ENCODE assay signal across 15 cellular contexts in genomic region chr14:101369194-101369915, GRCh38.
"Had no signal": no experiment of that assay in that cellular context is flagged by ENCODE, and none has a peak within 500 bp of the region (broad histone marks: within the 10 kb centered on the region; RNA-seq: fewer than 3 reads in every experiment).

No MANE protein-coding gene starts in this region.

- H3K36me3 ChIP-seq: gastroesophageal sphincter had no signal

- H3K27ac Mint-ChIP-seq: activated CD4-positive, alpha-beta T cell treated with anti-CD3 and anti-CD28 coated beads for 36 hours; activated CD8-positive, alpha-beta T cell treated with anti-CD3 and anti-CD28 coated beads for 36 hours; activated T-helper 17 cell treated with anti-CD3 and anti-CD28 coated beads, Interleukin-2, amount 50 U/mL, for 72 hours; immature natural killer cell; stimulated activated naive B cell treated with anti-CD40 and anti-IgM and Interleukin-4, amounts not matched to agents 10 μg/mL and 1 μg/mL and 100 μg/mL, for 72 hours; T-cell; WTC11 had no signal

- DNase-seq: activated CD4-positive, alpha-beta T cell treated with anti-CD3 and anti-CD28 coated beads for 36 hours; activated CD8-positive, alpha-beta T cell treated with anti-CD3 and anti-CD28 coated beads for 36 hours; activated naive CD4-positive, alpha-beta T cell treated with Interleukin-2 at 50 U/mL for 16 hours; activated T-cell treated with anti-CD3 and anti-CD28 coated beads, Interleukin-2, amount 50 U/mL, for 1 hour; central memory CD4-positive, alpha-beta T cell; effector CD4-positive, alpha-beta T cell; immature natural killer cell; SK-N-SH; stimulated activated naive B cell treated with anti-CD40 and anti-IgM and Interleukin-4, amounts not matched to agents 10 μg/mL and 1 μg/mL and 100 μg/mL, for 72 hours had no signal

- ATAC-seq: activated CD4-positive, alpha-beta T cell treated with anti-CD3 and anti-CD28 coated beads for 36 hours; activated CD8-positive, alpha-beta T cell treated with anti-CD3 and anti-CD28 coated beads for 36 hours; activated T-helper 17 cell treated with anti-CD3 and anti-CD28 coated beads, Interleukin-2, amount 50 U/mL, for 72 hours; gastroesophageal sphincter; stimulated activated naive B cell treated with anti-CD40 and anti-IgM and Interleukin-4, amounts not matched to agents 10 μg/mL and 1 μg/mL and 100 μg/mL, for 72 hours; T-cell; WTC11 had no signal

- H3K4me1 Mint-ChIP-seq: activated CD4-positive, alpha-beta T cell treated with anti-CD3 and anti-CD28 coated beads for 36 hours; activated T-helper 17 cell treated with anti-CD3 and anti-CD28 coated beads, Interleukin-2, amount 50 U/mL, for 72 hours; immature natural killer cell; T-cell had no signal

- H3K9me3 ChIP-seq: gastroesophageal sphincter, SK-N-SH had no signal

- H3K36me3 Mint-ChIP-seq: brain; immature natural killer cell; stimulated activated naive B cell treated with anti-CD40 and anti-IgM and Interleukin-4, amounts not matched to agents 10 μg/mL and 1 μg/mL and 100 μg/mL, for 72 hours; T-cell; WTC11 had no signal

- H3K27ac ChIP-seq: gastroesophageal sphincter had no signal

- H3K4me3 ChIP-seq: gastroesophageal sphincter had no signal

- H3K4me3 Mint-ChIP-seq: activated CD4-positive, alpha-beta T cell treated with anti-CD3 and anti-CD28 coated beads for 36 hours; activated CD8-positive, alpha-beta T cell treated with anti-CD3 and anti-CD28 coated beads for 36 hours; activated T-helper 17 cell treated with anti-CD3 and anti-CD28 coated beads, Interleukin-2, amount 50 U/mL, for 72 hours; brain; immature natural killer cell; neural crest cell; stimulated activated naive B cell treated with anti-CD40 and anti-IgM and Interleukin-4, amounts not matched to agents 10 μg/mL and 1 μg/mL and 100 μg/mL, for 72 hours; T-cell; WTC11 had no signal

- H3K9me3 Mint-ChIP-seq: activated CD8-positive, alpha-beta T cell treated with anti-CD3 and anti-CD28 coated beads for 36 hours; activated T-helper 17 cell treated with anti-CD3 and anti-CD28 coated beads, Interleukin-2, amount 50 U/mL, for 72 hours; immature natural killer cell; neural crest cell; stimulated activated naive B cell treated with anti-CD40 and anti-IgM and Interleukin-4, amounts not matched to agents 10 μg/mL and 1 μg/mL and 100 μg/mL, for 72 hours; T-cell; WTC11 had no signal
